In genomic region chrX:123860983-123861382, GRCh38 we compare ENCODE assay signal across 8 cellular contexts. TPM values are rescaled to one million over a fixed set of nuclear protein-coding genes. Genes with fewer than 3 reads are reported as not detected.
DNase-seq lines count a peak whose midpoint lies in the region; ATAC-seq and TF ChIP-seq lines count a peak whose summit lies in the region.

No MANE protein-coding gene starts in this region.

- DNase-seq in GM23338 (ENCODE audit: low spot score) (no peak), NCI-H446 (lab: John Stamatoyannopoulos, UW) (peak; percentile 7), coronary artery (ENCODE audit: low spot score) (no peak), GF-D8 (lab: John Stamatoyannopoulos, UW) (no peak)
- no peak for DNase-seq in activated CD4-positive, alpha-beta T cell treated with anti-CD3 and anti-CD28 coated beads, Interleukin-2, amount 50 U/mL, for 48 hours

- H3K36me3 Mint-ChIP-seq in GM23338 (ENCODE audit: low read depth) = peaks cover 4% of the 10 kb centered on the region; the same call in 1 of the 3 replicates

- peak overlapping the region; percentile 78 for H3K4me2 ChIP-seq in GM23338

- H3K4me3 Mint-ChIP-seq in GM23338 = peak overlapping the region; percentile 86

- H3K79me2 ChIP-seq in GM23338 (replicated peaks; ENCODE audit: insufficient read depth) = peaks cover 51% of the 10 kb centered on the region

- peak overlapping the region; percentile 70 for H3K27ac Mint-ChIP-seq in GM23338

- H4K20me1 ChIP-seq in GM23338 (replicated peaks; ENCODE audit: insufficient read depth) = no peaks in the 10 kb centered on the region

- H3K27ac ChIP-seq in GM23338 (ENCODE audit: low read depth) = peak overlapping the region; percentile 99
- H3K27ac ChIP-seq in coronary artery = peak overlapping the region; percentile 89 to 100
- H3K27ac ChIP-seq in muscle layer of duodenum (ENCODE audit: low read length) = peak overlapping the region; percentile 96

- no peaks in the 10 kb centered on the region for H3K9me2 ChIP-seq in GM23338 (ENCODE audit: insufficient read depth)

- H3K4me3 ChIP-seq in GM23338 (peak overlapping the region; percentile 73), coronary artery (peak overlapping the region; percentile 86), muscle layer of duodenum (ENCODE audit: low read depth in 1 of 2, low read length in 2 of 2) (peak overlapping the region; percentile 72 to 79)

- no peak for ATAC-seq in GM23338
- no peak for ATAC-seq in HG02885 (IDR thresholded peaks at IDR 0.05; ENCODE audit: poor library complexity, unreplicated experiment)
- no peak for ATAC-seq in GM19452 (IDR thresholded peaks at IDR 0.05; ENCODE audit: unreplicated experiment)

- H3K4me1 ChIP-seq in GM23338 (ENCODE audit: insufficient read depth) (peaks cover 10% of the 10 kb centered on the region; the same call in 1 of the 2 replicates), muscle layer of duodenum (ENCODE audit: control insufficient read depth in 1 of 2, insufficient read depth in 2 of 2, low read length in 2 of 2) (no peaks in the 10 kb centered on the region)

- H3K9me3 ChIP-seq in muscle layer of duodenum (ENCODE audit: control insufficient read depth in 1 of 2, low read length in 2 of 2) = no peaks in the 10 kb centered on the region

- H3F3A ChIP-seq in GM23338 (replicated peaks; ENCODE audit: low read depth) = peaks cover 7% of the 10 kb centered on the region; the same call in 1 of the 2 replicates

- H3K27me3 Mint-ChIP-seq in GM23338 (ENCODE audit: insufficient read depth, low read depth, poor library complexity) = no peaks in the 10 kb centered on the region

- H3K9me3 Mint-ChIP-seq in GM23338 = no peaks in the 10 kb centered on the region; the same call in 2 of the 3 replicates

- no peak overlapping the region for H2AFZ ChIP-seq in GM23338

- TF ChIP-seq CTCF in GM23338 (conservative IDR thresholded peaks at IDR 0.05; ENCODE audit: low read depth in 2 of 2) (no peak), coronary artery (IDR thresholded peaks at IDR 0.05) (no peak)

- H3K36me3 ChIP-seq in GM23338 (ENCODE audit: insufficient read depth) (no peaks in the 10 kb centered on the region), muscle layer of duodenum (ENCODE audit: control insufficient read depth in 1 of 2, insufficient read depth in 2 of 2, low read length in 2 of 2) (no peaks in the 10 kb centered on the region)

- H3K4me1 Mint-ChIP-seq in GM23338 = peaks cover 13% of the 10 kb centered on the region; the same call in 2 of the 3 replicates

- H3K27me3 ChIP-seq in GM23338 (ENCODE audit: insufficient read depth) = no peaks in the 10 kb centered on the region
- H3K27me3 ChIP-seq in muscle layer of duodenum (ENCODE audit: low read depth, low read length) = no peaks in the 10 kb centered on the region

TF ChIP-seq in GM23338, 12 proteins besides CTCF, POLR2A, EP300 and RAD21 (continues in another document):
- no peak for TF ChIP-seq ZNF114 (CRISPR knock-in tag; IDR thresholded peaks at IDR 0.05)
- TF ChIP-seq EZH2 (IDR thresholded peaks at IDR 0.05; ENCODE audit: low read depth, unreplicated experiment) = no peak
- TF ChIP-seq ETS1 (IDR thresholded peaks at IDR 0.05) = no peak
- no peak for TF ChIP-seq REST (IDR thresholded peaks at IDR 0.05; ENCODE audit: unreplicated experiment)
- TF ChIP-seq EZH2phosphoT487 (IDR thresholded peaks at IDR 0.05; ENCODE audit: unreplicated experiment) = no peak
- TF ChIP-seq NANOG (IDR thresholded peaks at IDR 0.05; ENCODE audit: borderline replicate concordance) = no peak
- TF ChIP-seq ZNF462 (CRISPR knock-in tag; IDR thresholded peaks at IDR 0.05) = no peak
- TF ChIP-seq JUNB (IDR thresholded peaks at IDR 0.05; ENCODE audit: unreplicated experiment) = no peak

RNA-seq across cellular contexts. Expression of gene XIAP, which starts 1.1 kb away (rescaled TPM):
- total RNA-seq in GM23338 (2014; rRNA removed; shearing (Covaris generic)) = 25.5 and 34.7 TPM in 2 replicates
- polyA plus RNA-seq in GM23338 (2016; fragmentation: Nextera tagmentation; extraction: Ambion mirVana) = 12.8 and 15.6 TPM in 2 replicates

Comparison
In these comparisons a context has a peak if more than half of its experiments do, and no peak if none do; other contexts are left out.
1. DNase-seq: peak in NCI-H446 (2 of 2); none in GM23338 (single experiment), coronary artery (single experiment), GF-D8 (single experiment) and activated CD4-positive, alpha-beta T cell treated with anti-CD3 and anti-CD28 coated beads, Interleukin-2, amount 50 U/mL, for 48 hours (0 of 2).
2. Peak in every context shown above with its lines, with median percentiles within 50 percentile points of each other: H3K27ac ChIP-seq and H3K4me3 ChIP-seq.